1 cellular context compared by ENCODE assay signal in the genomic region with DNA sequence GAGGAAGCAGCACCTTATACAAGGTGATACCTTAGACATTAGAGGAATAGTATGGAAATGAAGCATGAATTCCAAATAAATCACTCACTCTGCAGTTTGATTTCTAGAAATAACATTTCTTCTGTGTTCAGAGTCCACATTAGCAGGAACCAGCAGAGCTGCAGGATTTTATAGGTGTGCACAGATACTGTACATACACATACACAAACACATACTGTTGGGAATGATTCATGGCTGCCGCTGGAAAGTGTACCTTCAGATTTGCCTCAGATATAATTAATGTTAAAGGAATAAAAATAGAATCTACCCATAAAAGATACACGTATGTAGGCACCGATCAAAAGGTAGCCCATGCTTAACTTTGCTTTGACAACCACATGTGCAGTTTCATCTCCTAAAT.
TF ChIP-seq lines count a peak whose summit lies in the region.

No MANE protein-coding gene starts in this region.

TF ChIP-seq in SK-N-SH treated with all-trans-retinoic acid at 6 μM for 48 hours, 23 proteins besides CTCF, POLR2A, EP300 and RAD21 (continued from another document):
- TF ChIP-seq, protein P1, sequence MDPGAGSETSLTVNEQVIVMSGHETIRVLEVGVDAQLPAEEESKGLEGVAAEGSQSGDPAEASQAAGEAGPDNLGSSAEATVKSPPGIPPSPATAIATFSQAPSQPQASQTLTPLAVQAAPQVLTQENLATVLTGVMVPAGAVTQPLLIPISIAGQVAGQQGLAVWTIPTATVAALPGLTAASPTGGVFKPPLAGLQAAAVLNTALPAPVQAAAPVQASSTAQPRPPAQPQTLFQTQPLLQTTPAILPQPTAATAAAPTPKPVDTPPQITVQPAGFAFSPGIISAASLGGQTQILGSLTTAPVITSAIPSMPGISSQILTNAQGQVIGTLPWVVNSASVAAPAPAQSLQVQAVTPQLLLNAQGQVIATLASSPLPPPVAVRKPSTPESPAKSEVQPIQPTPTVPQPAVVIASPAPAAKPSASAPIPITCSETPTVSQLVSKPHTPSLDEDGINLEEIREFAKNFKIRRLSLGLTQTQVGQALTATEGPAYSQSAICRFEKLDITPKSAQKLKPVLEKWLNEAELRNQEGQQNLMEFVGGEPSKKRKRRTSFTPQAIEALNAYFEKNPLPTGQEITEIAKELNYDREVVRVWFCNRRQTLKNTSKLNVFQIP (CRISPR knock-in tag; IDR thresholded peaks at IDR 0.05; ENCODE audit: borderline replicate concordance, low read depth), result no peak
- TF ChIP-seq, protein P2, sequence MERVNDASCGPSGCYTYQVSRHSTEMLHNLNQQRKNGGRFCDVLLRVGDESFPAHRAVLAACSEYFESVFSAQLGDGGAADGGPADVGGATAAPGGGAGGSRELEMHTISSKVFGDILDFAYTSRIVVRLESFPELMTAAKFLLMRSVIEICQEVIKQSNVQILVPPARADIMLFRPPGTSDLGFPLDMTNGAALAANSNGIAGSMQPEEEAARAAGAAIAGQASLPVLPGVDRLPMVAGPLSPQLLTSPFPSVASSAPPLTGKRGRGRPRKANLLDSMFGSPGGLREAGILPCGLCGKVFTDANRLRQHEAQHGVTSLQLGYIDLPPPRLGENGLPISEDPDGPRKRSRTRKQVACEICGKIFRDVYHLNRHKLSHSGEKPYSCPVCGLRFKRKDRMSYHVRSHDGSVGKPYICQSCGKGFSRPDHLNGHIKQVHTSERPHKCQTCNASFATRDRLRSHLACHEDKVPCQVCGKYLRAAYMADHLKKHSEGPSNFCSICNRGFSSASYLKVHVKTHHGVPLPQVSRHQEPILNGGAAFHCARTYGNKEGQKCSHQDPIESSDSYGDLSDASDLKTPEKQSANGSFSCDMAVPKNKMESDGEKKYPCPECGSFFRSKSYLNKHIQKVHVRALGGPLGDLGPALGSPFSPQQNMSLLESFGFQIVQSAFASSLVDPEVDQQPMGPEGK (CRISPR knock-in tag; IDR thresholded peaks at IDR 0.05; ENCODE audit: borderline replicate concordance), result no peak
- no peak for TF ChIP-seq TOX (CRISPR knock-in tag; IDR thresholded peaks at IDR 0.05; ENCODE audit: borderline replicate concordance)
- TF ChIP-seq ZFP30 (CRISPR knock-in tag; IDR thresholded peaks at IDR 0.05), result no peak
- no peak for TF ChIP-seq ARNTL (CRISPR knock-in tag; IDR thresholded peaks at IDR 0.05; ENCODE audit: borderline replicate concordance, low read depth)
- TF ChIP-seq, protein P3, sequence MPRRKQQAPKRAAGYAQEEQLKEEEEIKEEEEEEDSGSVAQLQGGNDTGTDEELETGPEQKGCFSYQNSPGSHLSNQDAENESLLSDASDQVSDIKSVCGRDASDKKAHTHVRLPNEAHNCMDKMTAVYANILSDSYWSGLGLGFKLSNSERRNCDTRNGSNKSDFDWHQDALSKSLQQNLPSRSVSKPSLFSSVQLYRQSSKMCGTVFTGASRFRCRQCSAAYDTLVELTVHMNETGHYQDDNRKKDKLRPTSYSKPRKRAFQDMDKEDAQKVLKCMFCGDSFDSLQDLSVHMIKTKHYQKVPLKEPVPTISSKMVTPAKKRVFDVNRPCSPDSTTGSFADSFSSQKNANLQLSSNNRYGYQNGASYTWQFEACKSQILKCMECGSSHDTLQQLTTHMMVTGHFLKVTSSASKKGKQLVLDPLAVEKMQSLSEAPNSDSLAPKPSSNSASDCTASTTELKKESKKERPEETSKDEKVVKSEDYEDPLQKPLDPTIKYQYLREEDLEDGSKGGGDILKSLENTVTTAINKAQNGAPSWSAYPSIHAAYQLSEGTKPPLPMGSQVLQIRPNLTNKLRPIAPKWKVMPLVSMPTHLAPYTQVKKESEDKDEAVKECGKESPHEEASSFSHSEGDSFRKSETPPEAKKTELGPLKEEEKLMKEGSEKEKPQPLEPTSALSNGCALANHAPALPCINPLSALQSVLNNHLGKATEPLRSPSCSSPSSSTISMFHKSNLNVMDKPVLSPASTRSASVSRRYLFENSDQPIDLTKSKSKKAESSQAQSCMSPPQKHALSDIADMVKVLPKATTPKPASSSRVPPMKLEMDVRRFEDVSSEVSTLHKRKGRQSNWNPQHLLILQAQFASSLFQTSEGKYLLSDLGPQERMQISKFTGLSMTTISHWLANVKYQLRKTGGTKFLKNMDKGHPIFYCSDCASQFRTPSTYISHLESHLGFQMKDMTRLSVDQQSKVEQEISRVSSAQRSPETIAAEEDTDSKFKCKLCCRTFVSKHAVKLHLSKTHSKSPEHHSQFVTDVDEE (CRISPR knock-in tag; IDR thresholded peaks at IDR 0.05), result no peak
